ENCODE assay signal across 39 cellular contexts in the genomic region with DNA sequence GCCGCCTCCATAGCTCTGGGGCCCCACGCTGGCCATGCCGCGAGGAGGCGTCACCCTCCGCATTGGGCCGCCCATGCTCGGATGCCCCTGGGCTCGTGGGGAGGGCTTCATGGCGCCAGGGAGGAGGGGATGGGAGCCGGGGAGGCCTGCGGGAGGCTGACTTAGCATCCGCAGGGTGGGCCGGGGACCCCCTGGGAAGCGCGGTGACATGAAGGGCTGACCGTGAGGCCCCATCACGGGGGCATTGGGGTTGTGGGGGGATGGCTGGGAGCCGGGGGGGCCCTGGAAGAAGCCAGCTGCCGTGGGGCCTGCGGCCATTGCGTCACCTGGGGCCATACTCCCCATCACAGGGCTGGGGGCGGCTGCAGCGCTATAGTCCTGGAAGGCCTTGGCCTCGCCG. TPM values are rescaled to one million over a fixed set of nuclear protein-coding genes. Genes with fewer than 3 reads are reported as not detected.
"Had no signal": no experiment of that assay in that cellular context is flagged by ENCODE, and none has a peak within 500 bp of the region (broad histone marks: within the 10 kb centered on the region; RNA-seq: fewer than 3 reads in every experiment).

No MANE protein-coding gene starts in this region.

- H3K4me1 Mint-ChIP-seq: activated CD4-positive, alpha-beta T cell treated with anti-CD3 and anti-CD28 coated beads for 36 hours; activated CD4-positive, alpha-beta T cell treated with anti-CD3 and anti-CD28 coated beads, Interleukin-2, amount 10 ng/mL, durations not matched to agents 24 days and 14 days; activated CD8-positive, alpha-beta memory T cell treated with anti-CD3 and anti-CD28 coated beads, Interleukin-2, amount 10 ng/mL, durations not matched to agents 7 days and 5 days; activated naive CD4-positive, alpha-beta T cell treated with anti-CD3 and anti-CD28 coated beads, Interleukin-2, amount 50 U/mL, for 24 hours; activated naive CD8-positive, alpha-beta T cell treated with anti-CD3 and anti-CD28 coated beads for 36 hours; activated naive CD8-positive, alpha-beta T cell treated with anti-CD3 and anti-CD28 coated beads, Interleukin-2, amount 50 U/mL, for 24 hours had no signal

- H3K36me3 Mint-ChIP-seq: activated CD4-positive, alpha-beta memory T cell treated with anti-CD3 and anti-CD28 coated beads for 36 hours; activated CD8-positive, alpha-beta memory T cell treated with anti-CD3 and anti-CD28 coated beads, Interleukin-2, amount 10 ng/mL, durations not matched to agents 7 days and 5 days; activated naive CD4-positive, alpha-beta T cell treated with anti-CD3 and anti-CD28 coated beads, Interleukin-2, amount 50 U/mL, for 24 hours; activated naive CD8-positive, alpha-beta T cell treated with anti-CD3 and anti-CD28 coated beads for 36 hours had no signal

- H3K36me3 ChIP-seq: adrenal gland, esophagus squamous epithelium, gastroesophageal sphincter had no signal

- H3K4me3 Mint-ChIP-seq: activated CD4-positive, alpha-beta memory T cell treated with anti-CD3 and anti-CD28 coated beads for 36 hours; activated CD4-positive, alpha-beta T cell treated with anti-CD3 and anti-CD28 coated beads for 36 hours; activated CD4-positive, alpha-beta T cell treated with anti-CD3 and anti-CD28 coated beads, Interleukin-2, amount 10 ng/mL, durations not matched to agents 24 days and 14 days; activated CD8-positive, alpha-beta memory T cell treated with anti-CD3 and anti-CD28 coated beads, Interleukin-2, amount 10 ng/mL, durations not matched to agents 7 days and 5 days; activated CD8-positive, alpha-beta T cell treated with anti-CD3 and anti-CD28 coated beads, Interleukin-2, amount 10 ng/mL, durations not matched to agents 7 days and 5 days; activated naive CD4-positive, alpha-beta T cell treated with anti-CD3 and anti-CD28 coated beads for 36 hours; activated naive CD4-positive, alpha-beta T cell treated with anti-CD3 and anti-CD28 coated beads, Interleukin-2, amount 50 U/mL, for 24 hours; activated naive CD8-positive, alpha-beta T cell treated with anti-CD3 and anti-CD28 coated beads for 36 hours; activated naive CD8-positive, alpha-beta T cell treated with anti-CD3 and anti-CD28 coated beads, Interleukin-2, amount 50 U/mL, for 24 hours; activated T-helper 1 cell treated with anti-CD3 and anti-CD28 coated beads, Interleukin-12 subunit alpha, Interleukin-12 subunit beta, Interleukin-2, Interleukin-4 antibody, amounts not matched to agents 30 ng/mL and 10 ng/mL and 1 ng/mL, durations not matched to agents 14 hours and 24 hours and 36 hours; effector memory CD8-positive, alpha-beta T cell; T-helper 17 cell; T-helper 2 cell treated with Interferon-gamma antibody and Interleukin-4, amounts not matched to agents 5 μg/mL and 100 μg/mL, for 36 hours had no signal

- H3K9me3 Mint-ChIP-seq: activated CD4-positive, alpha-beta memory T cell treated with anti-CD3 and anti-CD28 coated beads for 36 hours; activated CD4-positive, alpha-beta T cell treated with anti-CD3 and anti-CD28 coated beads, Interleukin-2, amount 10 ng/mL, durations not matched to agents 24 days and 14 days; activated naive CD4-positive, alpha-beta T cell treated with anti-CD3 and anti-CD28 coated beads for 36 hours; activated naive CD4-positive, alpha-beta T cell treated with anti-CD3 and anti-CD28 coated beads, Interleukin-2, amount 50 U/mL, for 24 hours; activated naive CD8-positive, alpha-beta T cell treated with anti-CD3 and anti-CD28 coated beads for 36 hours; activated naive CD8-positive, alpha-beta T cell treated with anti-CD3 and anti-CD28 coated beads, Interleukin-2, amount 50 U/mL, for 24 hours; activated T-helper 1 cell treated with anti-CD3 and anti-CD28 coated beads, Interleukin-12 subunit alpha, Interleukin-12 subunit beta, Interleukin-2, Interleukin-4 antibody, amounts not matched to agents 30 ng/mL and 10 ng/mL and 1 ng/mL, durations not matched to agents 14 hours and 24 hours and 36 hours; activated T-helper 2 cell treated with anti-CD3 and anti-CD28 coated beads, Interferon-gamma antibody, Interleukin-2, Interleukin-4, amounts not matched to agents 10 μg/mL and 5 μg/mL and 100 μg/mL, durations not matched to agents 14 hours and 24 hours and 36 hours; effector memory CD8-positive, alpha-beta T cell; T-helper 2 cell treated with Interferon-gamma antibody and Interleukin-4, amounts not matched to agents 5 μg/mL and 100 μg/mL, for 36 hours had no signal

- ATAC-seq: activated CD4-positive, alpha-beta T cell treated with anti-CD3 and anti-CD28 coated beads for 36 hours; activated CD8-positive, alpha-beta memory T cell treated with anti-CD3 and anti-CD28 coated beads, Interleukin-2, amount 10 ng/mL, durations not matched to agents 7 days and 5 days; activated naive CD8-positive, alpha-beta T cell treated with anti-CD3 and anti-CD28 coated beads, Interleukin-2, amount 50 U/mL, for 24 hours; effector memory CD8-positive, alpha-beta T cell; gastroesophageal sphincter; T-helper 17 cell had no signal

- H3K9me3 ChIP-seq: adrenal gland, body of pancreas, esophagus squamous epithelium, gastroesophageal sphincter had no signal

- H3K27ac ChIP-seq: adrenal gland, body of pancreas, esophagus squamous epithelium, gastroesophageal sphincter had no signal

- H3K27ac Mint-ChIP-seq: activated CD4-positive, alpha-beta memory T cell treated with anti-CD3 and anti-CD28 coated beads for 36 hours; activated CD4-positive, alpha-beta T cell treated with anti-CD3 and anti-CD28 coated beads for 36 hours; activated CD4-positive, alpha-beta T cell treated with anti-CD3 and anti-CD28 coated beads, Interleukin-2, amount 10 ng/mL, durations not matched to agents 24 days and 14 days; activated CD8-positive, alpha-beta memory T cell treated with anti-CD3 and anti-CD28 coated beads, Interleukin-2, amount 10 ng/mL, durations not matched to agents 7 days and 5 days; activated CD8-positive, alpha-beta T cell treated with anti-CD3 and anti-CD28 coated beads, Interleukin-2, amount 10 ng/mL, durations not matched to agents 7 days and 5 days; activated naive CD4-positive, alpha-beta T cell treated with anti-CD3 and anti-CD28 coated beads for 36 hours; activated naive CD4-positive, alpha-beta T cell treated with anti-CD3 and anti-CD28 coated beads, Interleukin-2, amount 50 U/mL, for 24 hours; activated naive CD8-positive, alpha-beta T cell treated with anti-CD3 and anti-CD28 coated beads for 36 hours; activated naive CD8-positive, alpha-beta T cell treated with anti-CD3 and anti-CD28 coated beads, Interleukin-2, amount 50 U/mL, for 24 hours; activated T-helper 1 cell treated with anti-CD3 and anti-CD28 coated beads, Interleukin-12 subunit alpha, Interleukin-12 subunit beta, Interleukin-2, Interleukin-4 antibody, amounts not matched to agents 30 ng/mL and 10 ng/mL and 1 ng/mL, durations not matched to agents 14 hours and 24 hours and 36 hours; activated T-helper 2 cell treated with anti-CD3 and anti-CD28 coated beads, Interferon-gamma antibody, Interleukin-2, Interleukin-4, amounts not matched to agents 10 μg/mL and 5 μg/mL and 100 μg/mL, durations not matched to agents 14 hours and 24 hours and 36 hours; effector memory CD8-positive, alpha-beta T cell; T-helper 17 cell; T-helper 2 cell treated with Interferon-gamma antibody and Interleukin-4, amounts not matched to agents 5 μg/mL and 100 μg/mL, for 36 hours had no signal

- H3K4me3 ChIP-seq: adrenal gland, body of pancreas had no signal

- H3K4me1 ChIP-seq: adrenal gland, body of pancreas, esophagus squamous epithelium, gastroesophageal sphincter had no signal

- H3K27me3 Mint-ChIP-seq: activated CD4-positive, alpha-beta memory T cell treated with anti-CD3 and anti-CD28 coated beads for 36 hours; activated naive CD8-positive, alpha-beta T cell treated with anti-CD3 and anti-CD28 coated beads, Interleukin-2, amount 50 U/mL, for 24 hours had no signal

- H3K27me3 ChIP-seq: adrenal gland, body of pancreas, esophagus squamous epithelium, gastroesophageal sphincter had no signal

- DNase-seq: activated CD4-positive, alpha-beta memory T cell treated with anti-CD3 and anti-CD28 coated beads for 36 hours; activated CD4-positive, alpha-beta T cell treated with anti-CD3 and anti-CD28 coated beads for 36 hours; activated CD4-positive, CD25-positive, alpha-beta regulatory T cell; activated CD4-positive, CD25-positive, alpha-beta regulatory T cell treated with anti-CD3 and anti-CD28 coated beads, Interleukin-2, amount 50 U/mL, for 72 hours; activated CD8-positive, alpha-beta memory T cell treated with anti-CD3 and anti-CD28 coated beads, Interleukin-2, amount 50 U/mL, for 4 hours; activated CD8-positive, alpha-beta T cell treated with anti-CD3 and anti-CD28 coated beads, Interleukin-2, amount 10 ng/mL, durations not matched to agents 7 days and 5 days; activated effector memory CD4-positive, alpha-beta T cell treated with anti-CD3 and anti-CD28 coated beads, Interleukin-2, amount 50 U/mL, for 16 hours; activated naive CD4-positive, alpha-beta T cell treated with anti-CD3 and anti-CD28 coated beads for 36 hours; activated naive CD8-positive, alpha-beta T cell treated with anti-CD3 and anti-CD28 coated beads, Interleukin-2, amount 50 U/mL, for 24 hours; activated T-cell treated with anti-CD3 and anti-CD28 coated beads, Interleukin-2, amount 50 U/mL, for 1 hour; activated T-cell treated with anti-CD3 and anti-CD28 coated beads, Interleukin-2, amount 50 U/mL, for 48 hours; amygdala; aorta; caudate nucleus; cortex of kidney; dermis blood vessel endothelial cell; effector CD4-positive, alpha-beta T cell; effector memory CD8-positive, alpha-beta T cell; erythroblast; esophagus squamous epithelium; foreskin melanocyte; T-helper 1 cell; T-helper 17 cell; T1000 had no signal

RNA-seq across cellular contexts. Expression of a gene that starts 26.0 kb away (rescaled TPM):
- total RNA-seq: activated CD4-positive, alpha-beta memory T cell treated with anti-CD3 and anti-CD28 coated beads for 36 hours; activated CD4-positive, alpha-beta T cell treated with anti-CD3 and anti-CD28 coated beads for 36 hours; activated CD4-positive, alpha-beta T cell treated with anti-CD3 and anti-CD28 coated beads, Interleukin-2, amount 10 ng/mL, durations not matched to agents 24 days and 14 days; activated CD8-positive, alpha-beta memory T cell treated with anti-CD3 and anti-CD28 coated beads for 36 hours; activated CD8-positive, alpha-beta memory T cell treated with anti-CD3 and anti-CD28 coated beads, Interleukin-2, amount 10 ng/mL, durations not matched to agents 7 days and 5 days; activated CD8-positive, alpha-beta T cell treated with anti-CD3 and anti-CD28 coated beads, Interleukin-2, amount 10 ng/mL, durations not matched to agents 7 days and 5 days; activated naive CD4-positive, alpha-beta T cell treated with anti-CD3 and anti-CD28 coated beads for 36 hours; activated naive CD8-positive, alpha-beta T cell treated with anti-CD3 and anti-CD28 coated beads for 36 hours; activated T-helper 1 cell treated with anti-CD3 and anti-CD28 coated beads, Interleukin-12 subunit alpha, Interleukin-12 subunit beta, Interleukin-2, Interleukin-4 antibody, amounts not matched to agents 30 ng/mL and 10 ng/mL and 1 ng/mL, durations not matched to agents 14 hours and 24 hours and 36 hours; activated T-helper 2 cell treated with anti-CD3 and anti-CD28 coated beads, Interferon-gamma antibody, Interleukin-2, Interleukin-4, amounts not matched to agents 10 μg/mL and 5 μg/mL and 100 μg/mL, durations not matched to agents 14 hours and 24 hours and 36 hours; adrenal gland; aorta; chondrocyte; dermis blood vessel endothelial cell; fibroblast of lung; fibroblast of villous mesenchyme; gastroesophageal sphincter; glomerular endothelial cell; T-helper 17 cell had no signal
- polyA plus RNA-seq: adrenal gland, aorta, fibroblast of lung had no signal
